In the genomic region with DNA sequence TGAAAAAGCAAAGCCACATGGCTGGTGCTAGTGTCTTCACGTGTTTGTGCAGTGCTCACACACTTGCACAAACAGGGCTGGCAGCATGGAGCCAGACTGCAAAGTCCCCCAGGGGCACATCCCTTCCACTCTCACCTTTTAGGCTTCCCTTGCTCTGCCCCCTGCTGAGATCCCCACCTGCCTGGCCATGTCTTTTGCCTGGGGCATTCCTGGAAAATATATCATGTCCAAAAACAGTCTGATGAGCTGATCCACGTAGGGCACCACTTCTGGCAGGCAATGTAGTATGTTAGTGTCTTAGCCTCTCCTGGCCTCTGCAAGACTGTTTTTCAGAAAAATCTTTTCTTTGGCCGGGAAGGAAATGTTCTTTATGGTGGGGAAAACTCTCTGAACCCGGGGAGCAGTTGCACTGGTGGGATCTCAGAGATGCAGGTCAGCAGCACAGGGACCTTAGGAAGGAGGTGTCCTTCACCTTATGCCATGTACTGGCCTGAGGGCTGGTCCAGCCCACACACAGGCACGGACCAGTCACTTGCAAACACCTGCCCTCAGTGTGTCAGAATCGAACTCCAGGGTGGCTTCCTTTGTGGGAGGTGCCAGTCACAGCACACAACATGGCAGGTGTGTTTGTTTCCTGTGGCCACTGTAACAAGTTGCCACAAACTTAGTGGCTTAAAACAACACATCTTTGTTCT, we compare ENCODE assay signal across 14 cellular contexts. TPM values are rescaled to one million over a fixed set of nuclear protein-coding genes. Genes with fewer than 3 reads are reported as not detected.
A peak's percentile ranks its signal among the peaks of the same experiment; 100 is the strongest.
DNase-seq lines count a peak whose midpoint lies in the region; ATAC-seq and TF ChIP-seq lines count a peak whose summit lies in the region.
"Had no signal": no experiment of that assay in that cellular context is flagged by ENCODE, and none has a peak within 500 bp of the region (broad histone marks: within the 10 kb centered on the region; RNA-seq: fewer than 3 reads in every experiment).

No MANE protein-coding gene starts in this region.

- H3K9me2 ChIP-seq in OCI-LY7 (ENCODE audit: insufficient read depth, low read length), result no peaks in the 10 kb centered on the region

- peak overlapping the region; percentile 43 to 88 for H3K27ac Mint-ChIP-seq in activated naive CD4-positive, alpha-beta T cell treated with anti-CD3 and anti-CD28 coated beads, Interleukin-2, amount 50 U/mL, for 72 hours

- POLR2A ChIA-PET in OCI-LY7 (lab: Charles Lee), result interaction anchor here (0.7 kb wide), 1 partner anchor 789 kb away, joined by 3 read pairs; no protein-coding TSS in a partner anchor

- H3K4me1 ChIP-seq in OCI-LY7 (ENCODE audit: insufficient read depth, low read length, poor library complexity, severe bottlenecking) (peaks cover 10% of the 10 kb centered on the region), thymus (ENCODE audit: control insufficient read depth, insufficient read depth, low read length) (peaks cover 6% of the 10 kb centered on the region)

- CTCF ChIA-PET in OCI-LY7 (lab: Charles Lee; ENCODE audit: unreplicated experiment), result no interaction called here

- H3K36me3 ChIP-seq in OCI-LY7 (ENCODE audit: insufficient read depth, low read length) (no peaks in the 10 kb centered on the region), thymus (ENCODE audit: control insufficient read depth, insufficient read depth) (peaks cover 51% of the 10 kb centered on the region)

- H3K27ac ChIP-seq in OCI-LY7 (ENCODE audit: low read depth, low read length, poor library complexity, severe bottlenecking), result no peak overlapping the region
- H3K27ac ChIP-seq in epithelial cell of prostate, result peak overlapping the region; percentile 44
- H3K27ac ChIP-seq in thymus (ENCODE audit: low read depth), result peak overlapping the region; percentile 25

- 83% methylated on average over 6 of the region's 6 CpGs for WGBS in thymus

- no peaks in the 10 kb centered on the region for H3K27me3 ChIP-seq in thymus (ENCODE audit: control insufficient read depth, insufficient read depth)
- H3K27me3 ChIP-seq: esophagus squamous epithelium, right lobe of liver had no signal

- H3K4me2 ChIP-seq in OCI-LY7 (ENCODE audit: low read length), result peak overlapping the region; percentile 24; the same call in 1 of the 2 replicates

- no peak overlapping the region for H2AFZ ChIP-seq in OCI-LY7 (ENCODE audit: low read length)

- H3K4me3 ChIP-seq in OCI-LY7 (ENCODE audit: low read depth, low read length, poor library complexity, severe bottlenecking) (no peak overlapping the region), thymus (ENCODE audit: low read length) (no peak overlapping the region)
- H3K4me3 ChIP-seq: esophagus squamous epithelium, right lobe of liver had no signal

- TF ChIP-seq CTCF in OCI-LY7 (conservative IDR thresholded peaks at IDR 0.05; ENCODE audit: low read length), result no peak

- peak; percentile 56 to 68 for ATAC-seq in activated naive CD4-positive, alpha-beta T cell treated with anti-CD3 and anti-CD28 coated beads, Interleukin-2, amount 50 U/mL, for 72 hours
- ATAC-seq in HG02763 (IDR thresholded peaks at IDR 0.05; ENCODE audit: unreplicated experiment), result no peak
- ATAC-seq: HCT116, HepG2 had no signal

- no TSS peak for BruUV-seq in OCI-LY7 (replicated peaks; lab: Mats Ljungman, UMichigan)

- no peaks in the 10 kb centered on the region for H3K79me2 ChIP-seq in OCI-LY7 (ENCODE audit: insufficient read depth, low read depth, low read length)

- no peaks in the 10 kb centered on the region for H4K20me1 ChIP-seq in OCI-LY7 (ENCODE audit: insufficient read depth, low read length)

- no peak for DNase-seq in activated naive CD4-positive, alpha-beta T cell treated with anti-CD3 and anti-CD28 coated beads, Interleukin-2, amount 50 U/mL, for 72 hours (ENCODE audit: low spot score in 2 of 2)
- no peak for DNase-seq in activated naive CD4-positive, alpha-beta T cell treated with Interleukin-2 at 50 U/mL for 16 hours
- DNase-seq in OCI-LY7 (ENCODE audit: low spot score), result no peak
- DNase-seq in epithelial cell of prostate (ENCODE audit: low read depth, low spot score), result no peak
- DNase-seq in GM19240 (ENCODE audit: insufficient read length, low spot score), result no peak
- DNase-seq in DMS114 treated with DMSO at 0.1 percent for 48 hours (lab: John Stamatoyannopoulos, UW; ENCODE audit: unreplicated experiment), result no peak
- DNase-seq: esophagus squamous epithelium, NCI-H2081 treated with DMSO at 0.1 percent for 48 hours had no signal

- H3K9me3 ChIP-seq in OCI-LY7 (ENCODE audit: low read length), result no peaks in the 10 kb centered on the region
- no peaks in the 10 kb centered on the region for H3K9me3 ChIP-seq in thymus (ENCODE audit: control insufficient read depth)
- H3K9me3 ChIP-seq: esophagus squamous epithelium, right lobe of liver had no signal

- H3K9me3 Mint-ChIP-seq in activated naive CD4-positive, alpha-beta T cell treated with anti-CD3 and anti-CD28 coated beads, Interleukin-2, amount 50 U/mL, for 72 hours, result no peaks in the 10 kb centered on the region
- H3K9me3 Mint-ChIP-seq: CD14-positive monocyte had no signal

- H3K36me3 Mint-ChIP-seq in activated naive CD4-positive, alpha-beta T cell treated with anti-CD3 and anti-CD28 coated beads, Interleukin-2, amount 50 U/mL, for 72 hours, result no peaks in the 10 kb centered on the region

- intact Hi-C loops in OCI-LY7 (cut with micrococcal nuclease; ENCODE audit: unreplicated experiment), result no loop called here

RNA-seq across cellular contexts. Expression of a gene that starts 46.4 kb away (rescaled TPM):
- total RNA-seq in activated naive CD4-positive, alpha-beta T cell treated with anti-CD3 and anti-CD28 coated beads, Interleukin-2, amount 50 U/mL, for 72 hours, result 100 to 1,000 TPM in 1 of 2 donors, 10 to 100 TPM in 1; 67.4 to 134 TPM
- total RNA-seq in OCI-LY7 (2014; rRNA removed; shearing (Covaris generic)), result 73.3 and 78.9 TPM in 2 replicates
- total RNA-seq in OCI-LY7 (2022), result 109 and 118 TPM in 2 replicates
- polyA plus RNA-seq in thymus, result 137 TPM
